11 cellular contexts compared by ENCODE assay signal in genomic region chr1:150558761-150559626, GRCh38. TPM values are rescaled to one million over a fixed set of nuclear protein-coding genes. Genes with fewer than 3 reads are reported as not detected.
DNase-seq lines count a peak whose midpoint lies in the region; ATAC-seq, FAIRE-seq and TF ChIP-seq lines count a peak whose summit lies in the region.
"Had no signal": no experiment of that assay in that cellular context is flagged by ENCODE, and none has a peak within 500 bp of the region (broad histone marks: within the 10 kb centered on the region; RNA-seq: fewer than 3 reads in every experiment).

No MANE protein-coding gene starts in this region.

- H2BK15ac ChIP-seq in IMR-90 (ENCODE audit: low read depth, low read length): no peak overlapping the region

- intact Hi-C loops in IMR-90 (cut with micrococcal nuclease) (no loop called here), HepG2 (cut with micrococcal nuclease; ENCODE audit: unreplicated experiment) (loop anchor here (10.0 kb wide), 1 partner anchor 304 kb away; the partner anchor contains the start of gene CA14), stomach (cut with DNase I; ENCODE audit: low total_unique reads) (loop anchor here (10.0 kb wide), 1 partner anchor 66 kb away; the partner anchor contains the start of gene ENSA)

- in situ Hi-C loops in IMR-90 (cut with MboI; ENCODE audit: low sequenced_read_pairs): loop anchor here (10.0 kb wide), 1 partner anchor 294 kb away; the partner anchor contains the start of gene APH1A
- in situ Hi-C loops in HepG2 (cut with HindIII; ENCODE audit: extremely low pct_ligation_motif_present, low pct_unique_long_range_greater_than_20kb): no loop called here

- H3K79me2 ChIP-seq in HepG2 (ENCODE audit: insufficient read depth, low read length): peaks cover 7% of the 10 kb centered on the region

- H2AK9ac ChIP-seq in IMR-90 (replicated peaks; ENCODE audit: low read depth, low read length, poor library complexity): peak overlapping the region; percentile 23

- no peak overlapping the region for H3K9ac ChIP-seq in IMR-90 (ENCODE audit: low read depth, low read length)
- H3K9ac ChIP-seq in HepG2 (ENCODE audit: insufficient read depth, low read depth, low read length): no peak overlapping the region

- H3K56ac ChIP-seq in IMR-90 (ENCODE audit: extremely low read depth, insufficient read depth, low read length): no peak overlapping the region

- no peak overlapping the region for H3K4ac ChIP-seq in IMR-90 (ENCODE audit: low read depth, low read length)

- H2BK5ac ChIP-seq in IMR-90 (ENCODE audit: low read depth, low read length, poor library complexity, severe bottlenecking): no peak overlapping the region

- no peak for TF ChIP-seq EP300 in HepG2 (IDR thresholded peaks at IDR 0.05; ENCODE audit: low read depth in 2 of 2, low read length in 2 of 2)
- TF ChIP-seq EP300 in HepG2 (CRISPR knock-in tag; IDR thresholded peaks at IDR 0.05; ENCODE audit: borderline replicate concordance): no peak
- no peak for TF ChIP-seq EP300 in stomach (IDR thresholded peaks at IDR 0.05)

- H4K20me1 ChIP-seq in IMR-90 (ENCODE audit: insufficient read depth, low read length) (peaks cover 20% of the 10 kb centered on the region), HepG2 (ENCODE audit: insufficient read depth, low read length) (no peaks in the 10 kb centered on the region)

- H3K27me3 ChIP-seq in IMR-90 (ENCODE audit: control insufficient read depth, insufficient read depth, low read length) (no peaks in the 10 kb centered on the region), HepG2 (ENCODE audit: control insufficient read depth in 1 of 2, insufficient read depth in 2 of 2, low read length in 2 of 2) (no peaks in the 10 kb centered on the region), stomach (no peaks in the 10 kb centered on the region), H7 (ENCODE audit: control insufficient read depth, insufficient read depth, low read length) (no peaks in the 10 kb centered on the region)
- H3K27me3 ChIP-seq: colonic mucosa had no signal

- POLR2A ChIA-PET in IMR-90 (lab: Charles Lee; ENCODE audit: unreplicated experiment): no interaction called here
- POLR2A ChIA-PET in HepG2 (lab: Yijun Ruan, JAX): interaction anchor here (1.0 to 13.0 kb wide), 7 partner anchors 8 to 70 kb away, joined by 3 to 469 read pairs (median 6); partner anchors contain the start of genes ADAMTSL4, ENSA and MCL1

- dilution Hi-C loops in IMR-90 (cut with HindIII; ENCODE audit: low sequenced_read_pairs, unreplicated experiment): no loop called here

- DNase-seq in IMR-90 (no peak), ecto neural progenitor cell (ENCODE audit: low spot score) (peak; percentile 56), HepG2 (ENCODE audit: low spot score) (no peak), stomach (no peak), AG08395 (ENCODE audit: low spot score) (no peak), SK-N-DZ (ENCODE audit: low spot score) (no peak), H7 (no peak)
- no peak for DNase-seq in activated effector memory CD4-positive, alpha-beta T cell treated with Interleukin-2 at 50 U/mL for 16 hours

- no peak overlapping the region for H3K23ac ChIP-seq in IMR-90 (ENCODE audit: low read depth, low read length)

- H2AFZ ChIP-seq in IMR-90 (replicated peaks; ENCODE audit: low read length, poor library complexity): no peak overlapping the region
- no peak overlapping the region for H2AFZ ChIP-seq in HepG2 (ENCODE audit: low read length)

- no peak overlapping the region for H3K14ac ChIP-seq in IMR-90 (replicated peaks; ENCODE audit: low read depth, low read length)

- no peak overlapping the region for H3K18ac ChIP-seq in IMR-90 (ENCODE audit: low read depth, low read length)

- no peaks in the 10 kb centered on the region for H3K9me3 ChIP-seq in IMR-90 (ENCODE audit: control insufficient read depth, insufficient read depth, low read length)
- no peaks in the 10 kb centered on the region for H3K9me3 ChIP-seq in HepG2 (ENCODE audit: low read length)
- no peaks in the 10 kb centered on the region for H3K9me3 ChIP-seq in stomach
- H3K9me3 ChIP-seq: colonic mucosa had no signal

- peaks cover 24% of the 10 kb centered on the region for H3K4me1 ChIP-seq in IMR-90 (ENCODE audit: control insufficient read depth, insufficient read depth, low read length)
- peaks cover 50% of the 10 kb centered on the region for H3K4me1 ChIP-seq in HepG2 (ENCODE audit: insufficient read depth, low read length)
- peaks cover 42 to 79% (median 59%) of the 10 kb centered on the region in 4 donors for H3K4me1 ChIP-seq in stomach

- TF ChIP-seq POLR2A in IMR-90 (IDR thresholded peaks at IDR 0.05; ENCODE audit: low read depth, low read length): no peak; the same call in 1 of the 2 replicates
- no peak for TF ChIP-seq POLR2A in HepG2 (IDR thresholded peaks at IDR 0.05; ENCODE audit: insufficient read depth in 1 of 2, low read depth in 2 of 2, low read length in 2 of 2)
- TF ChIP-seq POLR2A in stomach (IDR thresholded peaks at IDR 0.05): no peak

- FAIRE-seq in HepG2 (lab: Jason Lieb, UNC): no peak

- no peak overlapping the region for H4K91ac ChIP-seq in IMR-90 (ENCODE audit: insufficient read depth, low read depth, low read length)

- H3K36me3 ChIP-seq in IMR-90 (ENCODE audit: control insufficient read depth, insufficient read depth, low read length) (peaks cover 5% of the 10 kb centered on the region), HepG2 (replicated peaks in 1 of 2; ENCODE audit: control insufficient read depth in 1 of 2, insufficient read depth in 2 of 2, low read length in 2 of 2) (peaks cover 0 to 5% of the 10 kb centered on the region in 2 experiments; a peak in 2 of 5 replicates), stomach (peaks cover 0 to 50% (median 35%) of the 10 kb centered on the region in 4 donors), H7 (replicated peaks; ENCODE audit: control insufficient read depth, insufficient read depth, low read length) (no peaks in the 10 kb centered on the region; the same call in 1 of the 2 replicates)
- H3K36me3 ChIP-seq: colonic mucosa had no signal

- H3K27ac ChIP-seq in IMR-90 (ENCODE audit: insufficient read depth, low read length) (no peak overlapping the region), HepG2 (ENCODE audit: extremely low read length, insufficient read depth, low read length) (no peak overlapping the region), stomach (peak overlapping the region in 4 of 5 donors; percentile 97 to 100 (median 100))

- H3K4me3 ChIP-seq in IMR-90 (ENCODE audit: insufficient read depth, low read depth, low read length) (no peak overlapping the region), HepG2 (replicated peaks in 1 of 3; ENCODE audit: insufficient read depth in 1 of 3, low read depth in 2 of 3, low read length in 3 of 3) (no peak overlapping the region), stomach (peak overlapping the region; percentile 3 to 45 (median 16)), H7 (ENCODE audit: insufficient read depth, low read depth, low read length) (no peak overlapping the region)
- H3K4me3 ChIP-seq: colonic mucosa, GM12878 had no signal

- H3K79me1 ChIP-seq in IMR-90 (ENCODE audit: low read depth in 1 of 2, low read length in 2 of 2): peaks cover 16 to 76% of the 10 kb centered on the region in 2 experiments

- no peak overlapping the region for H2BK20ac ChIP-seq in IMR-90 (ENCODE audit: low read depth, low read length)

- BruUV-seq in IMR-90 (replicated peaks; lab: Mats Ljungman, UMichigan): no TSS peak
- BruUV-seq in HepG2 (replicated peaks; lab: Mats Ljungman, UMichigan): no TSS peak

- CTCF ChIA-PET in IMR-90 (lab: Yijun Ruan, JAX) (interaction anchor here (0.7 to 2.1 kb wide), 2 partner anchors 61 to 70 kb away, joined by 4 to 7 read pairs; partner anchors contain the start of gene ENSA), HepG2 (lab: Yijun Ruan, JAX; ENCODE audit: low intra/inter-chr PET ratio, low total read pairs) (interaction anchor here (2.3 kb wide), 1 partner anchor 94 kb away, joined by 20 read pairs; no protein-coding TSS in a partner anchor)

- no peak overlapping the region for H3K4me2 ChIP-seq in IMR-90 (ENCODE audit: low read depth, low read length)
- no peak overlapping the region for H3K4me2 ChIP-seq in HepG2 (ENCODE audit: low read depth, low read length)

- TF ChIP-seq RAD21 in IMR-90 (IDR thresholded peaks at IDR 0.05; ENCODE audit: low read length): no peak
- no peak for TF ChIP-seq RAD21 in HepG2 (CRISPR knock-in tag; IDR thresholded peaks at IDR 0.05)

- no peak for TF ChIP-seq CTCF in IMR-90 (conservative IDR thresholded peaks at IDR 0.05; ENCODE audit: low read depth, low read length)
- no peak for TF ChIP-seq CTCF in HepG2 (CRISPR knock-in tag; IDR thresholded peaks at IDR 0.05)
- no peak for TF ChIP-seq CTCF in stomach (IDR thresholded peaks at IDR 0.05)

- WGBS in IMR-90 (ENCODE audit: extremely low coverage in 2 of 2, insufficient read length in 1 of 2), 2 experiments: 80% methylated on average over 11 of the region's 28 CpGs; no CpG with 5 or more reads in 1 of the 2 experiments
- WGBS in HepG2 (ENCODE audit: low lambda C conversion rate): 97% methylated on average over 22 of the region's 28 CpGs
- 71 to 77% (median 73%) methylated on average over 10 to 28 of the region's 28 CpGs for WGBS in stomach, 5 donors

- H4K5ac ChIP-seq in IMR-90 (ENCODE audit: low read depth, low read length): no peak overlapping the region

- no peak overlapping the region for H2BK120ac ChIP-seq in IMR-90 (ENCODE audit: low read depth, low read length)

- no peak overlapping the region for H2AK5ac ChIP-seq in IMR-90 (ENCODE audit: low read depth, low read length)

- peaks cover 23% of the 10 kb centered on the region for H3K9me1 ChIP-seq in IMR-90 (ENCODE audit: insufficient read depth, low read length)

- no peak for ATAC-seq in IMR-90 (ENCODE audit: low read depth)
- ATAC-seq in HepG2: no peak

- no peak overlapping the region for H4K8ac ChIP-seq in IMR-90 (ENCODE audit: low read depth in 2 of 2, low read length in 2 of 2)

RNA-seq across cellular contexts. Expression of gene ADAMTSL4, which starts 9.8 kb away (rescaled TPM):
- total RNA-seq in IMR-90 (2012; rRNA removed) (0.54 and 0.56 TPM in 2 replicates), HepG2 (2016; rRNA removed; fragmentation: Illumina TruSeq; extraction: Trizol) (1.9 and 3.9 TPM in 2 replicates), stomach (10 to 100 TPM in 3 of 5 donors, 1 to 10 TPM in 2; 4.9 to 32.3 (median 11.7) TPM)
- polyA plus RNA-seq in IMR-90 (2012; rRNA removed) (11.3 and 12.2 TPM in 2 replicates), HepG2 (2011; rRNA removed) (15.1 and 16.4 TPM in 2 replicates), stomach (10 to 100 TPM in 1 of 3 donors, 1 to 10 TPM in 2; 7.5 to 54.2 (median 8.7) TPM)
- polyA plus RNA-seq in IMR-90 (2012; cell fraction: cytosol; rRNA removed): 7.9 and 11.9 TPM in 2 replicates
- 44.4 and 63.5 TPM in 2 replicates for polyA plus RNA-seq in IMR-90 (2012; cell fraction: nucleus; rRNA removed; ENCODE audit: low replicate concordance)
- 1.3 and 1.4 TPM in 2 replicates for total RNA-seq in HepG2 (2016; cell fraction: cytosol; rRNA removed; fragmentation: Illumina TruSeq; extraction: Trizol; ENCODE audit: low read depth)
- total RNA-seq in HepG2 (2016; cell fraction: insoluble cytoplasmic fraction; rRNA removed; fragmentation: Illumina TruSeq; extraction: Trizol): 1.4 and 3.5 TPM in 2 replicates
- total RNA-seq in HepG2 (2016; cell fraction: membrane; rRNA removed; fragmentation: Illumina TruSeq; extraction: Trizol): 2.8 TPM in 2 replicates
- total RNA-seq in HepG2 (2016; cell fraction: nucleus; rRNA removed; fragmentation: Illumina TruSeq; extraction: Trizol): 5.1 and 8.0 TPM in 2 replicates
- polyA plus RNA-seq in HepG2 (2011; cell fraction: cytosol; rRNA removed): 7.9 and 8.3 TPM in 2 replicates
- 81.6 and 99.7 TPM in 2 replicates for polyA plus RNA-seq in HepG2 (2011; cell fraction: nucleus; rRNA removed)
- polyA plus RNA-seq in HepG2 (2012): 6.4 and 10.9 TPM in 2 replicates
- polyA plus RNA-seq in HepG2 (2016; cell fraction: cytosol; fragmentation: Illumina TruSeq; extraction: Trizol; ENCODE audit: low read depth): 0.93 and 1.3 TPM in 2 replicates
- 4.0 and 4.2 TPM in 2 replicates for polyA plus RNA-seq in HepG2 (2016; cell fraction: insoluble cytoplasmic fraction; fragmentation: Illumina TruSeq; extraction: Trizol; ENCODE audit: low read depth)
- polyA plus RNA-seq in HepG2 (2016; cell fraction: membrane; fragmentation: Illumina TruSeq; extraction: Trizol; ENCODE audit: low read depth): 3.3 and 3.7 TPM in 2 replicates
- 32.6 and 38.0 TPM in 2 replicates for polyA plus RNA-seq in HepG2 (2016; cell fraction: nucleus; fragmentation: Illumina TruSeq; extraction: Trizol; ENCODE audit: insufficient read depth, low read depth)
- polyA minus RNA-seq in HepG2 (2011; rRNA and poly(A)+ RNA removed; ENCODE audit: low replicate concordance): 5.9 and 8.8 TPM in 2 replicates
- 5.3 and 6.0 TPM in 2 replicates for polyA minus RNA-seq in HepG2 (2011; cell fraction: cytosol; rRNA and poly(A)+ RNA removed)
- 9.4 TPM in 2 replicates for polyA minus RNA-seq in HepG2 (2011; cell fraction: nucleus; rRNA and poly(A)+ RNA removed)
- 0.48 and 1.3 TPM in 2 replicates for polyA plus RNA-seq in SK-N-DZ (2014; cell fraction: cytosol; rRNA removed)
- 2.5 and 6.9 TPM in 2 replicates for polyA plus RNA-seq in SK-N-DZ (2014; cell fraction: nucleus; rRNA removed)
- 4.2 and 8.1 TPM in 2 replicates for total RNA-seq in H7 (2014; rRNA removed; shearing (Covaris generic))
- total RNA-seq: CD8-positive, alpha-beta T cell had no signal

RNA-seq across cellular contexts. Expression of gene MCL1, which starts 20.4 kb away (rescaled TPM):
- total RNA-seq in IMR-90 (2012; rRNA removed) (142 and 212 TPM in 2 replicates), HepG2 (2016; rRNA removed; fragmentation: Illumina TruSeq; extraction: Trizol) (113 and 125 TPM in 2 replicates), stomach (100 to 1,000 TPM in 4 of 5 donors, 10 to 100 TPM in 1; 87.5 to 330 (median 142) TPM)
- polyA plus RNA-seq in IMR-90 (2012; rRNA removed) (79.5 and 88.4 TPM in 2 replicates), HepG2 (2011; rRNA removed) (69.5 and 70.6 TPM in 2 replicates), stomach (100 to 1,000 TPM in 2 of 3 donors, 10 to 100 TPM in 1; 77.7 to 127 (median 115) TPM)
- 32.7 and 42.7 TPM in 2 replicates for polyA plus RNA-seq in IMR-90 (2012; cell fraction: cytosol; rRNA removed)
- polyA plus RNA-seq in IMR-90 (2012; cell fraction: nucleus; rRNA removed; ENCODE audit: low replicate concordance): 327 and 737 TPM in 2 replicates
- 16.3 and 19.0 TPM in 2 replicates for total RNA-seq in HepG2 (2016; cell fraction: cytosol; rRNA removed; fragmentation: Illumina TruSeq; extraction: Trizol; ENCODE audit: low read depth)
- total RNA-seq in HepG2 (2016; cell fraction: insoluble cytoplasmic fraction; rRNA removed; fragmentation: Illumina TruSeq; extraction: Trizol): 108 and 127 TPM in 2 replicates
- 41.9 and 48.9 TPM in 2 replicates for total RNA-seq in HepG2 (2016; cell fraction: membrane; rRNA removed; fragmentation: Illumina TruSeq; extraction: Trizol)
- total RNA-seq in HepG2 (2016; cell fraction: nucleus; rRNA removed; fragmentation: Illumina TruSeq; extraction: Trizol): 150 and 151 TPM in 2 replicates
- polyA plus RNA-seq in HepG2 (2011; cell fraction: cytosol; rRNA removed): 40.6 and 51.3 TPM in 2 replicates
- 127 and 138 TPM in 2 replicates for polyA plus RNA-seq in HepG2 (2011; cell fraction: nucleus; rRNA removed)
- polyA plus RNA-seq in HepG2 (2012): 59.5 and 80.1 TPM in 2 replicates
- 5.6 and 6.4 TPM in 2 replicates for polyA plus RNA-seq in HepG2 (2016; cell fraction: cytosol; fragmentation: Illumina TruSeq; extraction: Trizol; ENCODE audit: low read depth)
- polyA plus RNA-seq in HepG2 (2016; cell fraction: insoluble cytoplasmic fraction; fragmentation: Illumina TruSeq; extraction: Trizol; ENCODE audit: low read depth): 99.4 and 100.0 TPM in 2 replicates
- 21.9 and 23.4 TPM in 2 replicates for polyA plus RNA-seq in HepG2 (2016; cell fraction: membrane; fragmentation: Illumina TruSeq; extraction: Trizol; ENCODE audit: low read depth)
- polyA plus RNA-seq in HepG2 (2016; cell fraction: nucleus; fragmentation: Illumina TruSeq; extraction: Trizol; ENCODE audit: insufficient read depth, low read depth): 207 and 216 TPM in 2 replicates
- 65.4 and 90.8 TPM in 2 replicates for polyA minus RNA-seq in HepG2 (2011; rRNA and poly(A)+ RNA removed; ENCODE audit: low replicate concordance)
- 72.9 and 73.2 TPM in 2 replicates for polyA minus RNA-seq in HepG2 (2011; cell fraction: cytosol; rRNA and poly(A)+ RNA removed)
- 152 and 196 TPM in 2 replicates for polyA minus RNA-seq in HepG2 (2011; cell fraction: nucleus; rRNA and poly(A)+ RNA removed)
- polyA plus RNA-seq in SK-N-DZ (2014; cell fraction: cytosol; rRNA removed): 109 and 112 TPM in 2 replicates
- 116 and 145 TPM in 2 replicates for polyA plus RNA-seq in SK-N-DZ (2014; cell fraction: nucleus; rRNA removed)
- total RNA-seq in H7 (2014; rRNA removed; shearing (Covaris generic)): 165 and 234 TPM in 2 replicates

RNA-seq across cellular contexts. Expression of gene FALEC, which starts 43.4 kb away (rescaled TPM):
- total RNA-seq in IMR-90 (2012; rRNA removed) (not detected in 2 replicates), HepG2 (2016; rRNA removed; fragmentation: Illumina TruSeq; extraction: Trizol) (0.71 TPM in 1 of 2 replicates, not detected in the other), stomach (not detected)
- polyA plus RNA-seq in IMR-90 (2012; rRNA removed) (0.26 TPM in 1 of 2 replicates, not detected in the other), HepG2 (2011; rRNA removed) (0.20 and 0.33 TPM in 2 replicates), stomach (under 1 TPM in 1 of 3 donors, not detected in 2; 0.93 TPM)
- polyA plus RNA-seq in IMR-90 (2012; cell fraction: cytosol; rRNA removed): 0.12 TPM in 1 of 2 replicates, not detected in the other
- not detected in 2 replicates for polyA plus RNA-seq in IMR-90 (2012; cell fraction: nucleus; rRNA removed; ENCODE audit: low replicate concordance)
- total RNA-seq in HepG2 (2016; cell fraction: cytosol; rRNA removed; fragmentation: Illumina TruSeq; extraction: Trizol; ENCODE audit: low read depth): 1.2 and 1.9 TPM in 2 replicates
- 0.40 and 1.6 TPM in 2 replicates for total RNA-seq in HepG2 (2016; cell fraction: insoluble cytoplasmic fraction; rRNA removed; fragmentation: Illumina TruSeq; extraction: Trizol)
- total RNA-seq in HepG2 (2016; cell fraction: membrane; rRNA removed; fragmentation: Illumina TruSeq; extraction: Trizol): 1.9 and 2.4 TPM in 2 replicates
- total RNA-seq in HepG2 (2016; cell fraction: nucleus; rRNA removed; fragmentation: Illumina TruSeq; extraction: Trizol): 0.84 TPM in 1 of 2 replicates, not detected in the other
- polyA plus RNA-seq in HepG2 (2011; cell fraction: cytosol; rRNA removed): 0.48 TPM in 1 of 2 replicates, not detected in the other
- 0.45 TPM in 1 of 2 replicates, not detected in the other for polyA plus RNA-seq in HepG2 (2011; cell fraction: nucleus; rRNA removed)
- 0.41 and 0.44 TPM in 2 replicates for polyA plus RNA-seq in HepG2 (2012)
- polyA plus RNA-seq in HepG2 (2016; cell fraction: cytosol; fragmentation: Illumina TruSeq; extraction: Trizol; ENCODE audit: low read depth): 1.0 and 1.6 TPM in 2 replicates
- polyA plus RNA-seq in HepG2 (2016; cell fraction: insoluble cytoplasmic fraction; fragmentation: Illumina TruSeq; extraction: Trizol; ENCODE audit: low read depth): 0.53 and 1.0 TPM in 2 replicates
- polyA plus RNA-seq in HepG2 (2016; cell fraction: membrane; fragmentation: Illumina TruSeq; extraction: Trizol; ENCODE audit: low read depth): 0.48 and 1.3 TPM in 2 replicates
- polyA plus RNA-seq in HepG2 (2016; cell fraction: nucleus; fragmentation: Illumina TruSeq; extraction: Trizol; ENCODE audit: insufficient read depth, low read depth): 3.8 and 3.9 TPM in 2 replicates
- polyA minus RNA-seq in HepG2 (2011; rRNA and poly(A)+ RNA removed; ENCODE audit: low replicate concordance): not detected in 2 replicates
- not detected in 2 replicates for polyA minus RNA-seq in HepG2 (2011; cell fraction: cytosol; rRNA and poly(A)+ RNA removed)
- 1.6 TPM in 1 of 2 replicates, not detected in the other for polyA minus RNA-seq in HepG2 (2011; cell fraction: nucleus; rRNA and poly(A)+ RNA removed)
- polyA plus RNA-seq in SK-N-DZ (2014; cell fraction: cytosol; rRNA removed): 0.58 and 0.60 TPM in 2 replicates
- not detected in 2 replicates for polyA plus RNA-seq in SK-N-DZ (2014; cell fraction: nucleus; rRNA removed)
- total RNA-seq in H7 (2014; rRNA removed; shearing (Covaris generic)): 1.7 and 2.6 TPM in 2 replicates
- total RNA-seq: CD8-positive, alpha-beta T cell; colonic mucosa had no signal

RNA-seq across cellular contexts. Expression of gene ECM1, which starts 51.1 kb away (rescaled TPM):
- total RNA-seq in IMR-90 (2012; rRNA removed): 17.2 and 20.1 TPM in 2 replicates
- polyA plus RNA-seq in IMR-90 (2012; rRNA removed): 230 and 264 TPM in 2 replicates
- polyA plus RNA-seq in IMR-90 (2012; cell fraction: cytosol; rRNA removed): 156 and 270 TPM in 2 replicates
- polyA plus RNA-seq in IMR-90 (2012; cell fraction: nucleus; rRNA removed; ENCODE audit: low replicate concordance): 174 and 251 TPM in 2 replicates
- total RNA-seq in HepG2 (2016; rRNA removed; fragmentation: Illumina TruSeq; extraction: Trizol): 0.13 and 0.42 TPM in 2 replicates
- 0.20 and 0.26 TPM in 2 replicates for total RNA-seq in HepG2 (2016; cell fraction: cytosol; rRNA removed; fragmentation: Illumina TruSeq; extraction: Trizol; ENCODE audit: low read depth)
- total RNA-seq in HepG2 (2016; cell fraction: insoluble cytoplasmic fraction; rRNA removed; fragmentation: Illumina TruSeq; extraction: Trizol): 0.32 TPM in 1 of 2 replicates, not detected in the other
- total RNA-seq in HepG2 (2016; cell fraction: membrane; rRNA removed; fragmentation: Illumina TruSeq; extraction: Trizol): 0.19 and 0.31 TPM in 2 replicates
- 0.53 and 0.84 TPM in 2 replicates for total RNA-seq in HepG2 (2016; cell fraction: nucleus; rRNA removed; fragmentation: Illumina TruSeq; extraction: Trizol)
- polyA plus RNA-seq in HepG2 (2011; rRNA removed): 1.0 and 1.4 TPM in 2 replicates
- polyA plus RNA-seq in HepG2 (2011; cell fraction: cytosol; rRNA removed): 0.47 and 0.51 TPM in 2 replicates
- polyA plus RNA-seq in HepG2 (2011; cell fraction: nucleus; rRNA removed): 4.9 and 5.0 TPM in 2 replicates
- polyA plus RNA-seq in HepG2 (2012): 0.64 and 1.1 TPM in 2 replicates
- polyA plus RNA-seq in HepG2 (2016; cell fraction: cytosol; fragmentation: Illumina TruSeq; extraction: Trizol; ENCODE audit: low read depth): 0.29 and 0.53 TPM in 2 replicates
- polyA plus RNA-seq in HepG2 (2016; cell fraction: insoluble cytoplasmic fraction; fragmentation: Illumina TruSeq; extraction: Trizol; ENCODE audit: low read depth): 0.15 TPM in 1 of 2 replicates, not detected in the other
- polyA plus RNA-seq in HepG2 (2016; cell fraction: membrane; fragmentation: Illumina TruSeq; extraction: Trizol; ENCODE audit: low read depth): 0.24 and 0.42 TPM in 2 replicates
- 3.5 TPM in 2 replicates for polyA plus RNA-seq in HepG2 (2016; cell fraction: nucleus; fragmentation: Illumina TruSeq; extraction: Trizol; ENCODE audit: insufficient read depth, low read depth)
- polyA minus RNA-seq in HepG2 (2011; rRNA and poly(A)+ RNA removed; ENCODE audit: low replicate concordance): 0.20 and 8.4 TPM in 2 replicates
- polyA minus RNA-seq in HepG2 (2011; cell fraction: cytosol; rRNA and poly(A)+ RNA removed): 0.69 TPM in 1 of 2 replicates, not detected in the other
- 0.90 and 0.99 TPM in 2 replicates for polyA minus RNA-seq in HepG2 (2011; cell fraction: nucleus; rRNA and poly(A)+ RNA removed)
- total RNA-seq in stomach: 10 to 100 TPM in 2 of 5 donors, 1 to 10 TPM in 3; 1.7 to 29.3 (median 6.5) TPM
- polyA plus RNA-seq in stomach: 100 to 1,000 TPM in 1 of 3 donors, 1 to 10 TPM in 2; 3.1 to 345 (median 6.8) TPM
- 1.2 and 1.3 TPM in 2 replicates for polyA plus RNA-seq in SK-N-DZ (2014; cell fraction: cytosol; rRNA removed)
- 8.0 and 10.6 TPM in 2 replicates for polyA plus RNA-seq in SK-N-DZ (2014; cell fraction: nucleus; rRNA removed)
- 1.9 and 3.6 TPM in 2 replicates for total RNA-seq in H7 (2014; rRNA removed; shearing (Covaris generic))
- total RNA-seq: CD8-positive, alpha-beta T cell had no signal

Comparison
In these comparisons a context has a peak if more than half of its experiments do, and no peak if none do; other contexts are left out.
1. H3K27ac ChIP-seq: peak in stomach (4 of 5); none in IMR-90 (single experiment) and HepG2 (single experiment).
2. H3K4me3 ChIP-seq: peak in stomach (4 of 4); none in IMR-90 (single experiment), HepG2 (0 of 3) and H7 (single experiment).